Comparison of ENCODE assay signal across 19 cellular contexts in genomic region chr12:70043490-70044138, GRCh38.
A peak's percentile ranks its signal among the peaks of the same experiment; 100 is the strongest.
DNase-seq lines count a peak whose midpoint lies in the region; ATAC-seq lines count a peak whose summit lies in the region.
"Had no signal": no experiment of that assay in that cellular context is flagged by ENCODE, and none has a peak within 500 bp of the region (broad histone marks: within the 10 kb centered on the region; RNA-seq: fewer than 3 reads in every experiment).

No MANE protein-coding gene starts in this region.

- ATAC-seq in left lobe of liver (peak; percentile 70), HG03139 (IDR thresholded peaks at IDR 0.05; ENCODE audit: unreplicated experiment) (no peak), HG02642 (IDR thresholded peaks at IDR 0.05; ENCODE audit: poor library complexity, unreplicated experiment) (no peak)
- ATAC-seq: activated CD8-positive, alpha-beta T cell treated with anti-CD3 and anti-CD28 coated beads for 36 hours; T-helper 17 cell; WTC11 had no signal

- peak; percentile 57 for DNase-seq in HT-29 (ENCODE audit: low spot score)
- DNase-seq in NCI-H446 treated with DMSO at 0.1 percent for 48 hours (lab: John Stamatoyannopoulos, UW), result peak; percentile 39
- DNase-seq in cerebellum (ENCODE audit: low spot score), result peak; percentile 25
- DNase-seq in left lobe of liver (ENCODE audit: low spot score), result peak; percentile 44
- DNase-seq in T1000 (lab: John Stamatoyannopoulos, UW), result no peak
- no peak for DNase-seq in COLO668 (lab: John Stamatoyannopoulos, UW; ENCODE audit: unreplicated experiment)
- DNase-seq: activated CD8-positive, alpha-beta T cell treated with anti-CD3 and anti-CD28 coated beads for 36 hours; activated naive CD4-positive, alpha-beta T cell treated with Interleukin-2 at 50 U/mL for 16 hours; amygdala; CD4-positive, alpha-beta memory T cell; effector memory CD4-positive, alpha-beta T cell; glutamatergic neuron; NCI-H1048; NCI-H526 treated with DMSO at 0.1 percent for 48 hours; psoas muscle; T-helper 17 cell had no signal

Comparison
In these comparisons a context has a peak if more than half of its experiments do, and no peak if none do; other contexts are left out.
1. DNase-seq: peak in HT-29 (single experiment), NCI-H446 treated with DMSO at 0.1 percent for 48 hours (single experiment), cerebellum (single experiment) and left lobe of liver (single experiment); none in T1000 (single experiment) and COLO668 (single experiment).